In genomic region chr7:24812313-24812945, GRCh38 we compare ENCODE assay signal across 8 cellular contexts. TPM values are rescaled to one million over a fixed set of nuclear protein-coding genes. Genes with fewer than 3 reads are reported as not detected.
DNase-seq lines count a peak whose midpoint lies in the region; ATAC-seq and TF ChIP-seq lines count a peak whose summit lies in the region.

No MANE protein-coding gene starts in this region.

- ATAC-seq in right lobe of liver (peak; percentile 93 to 99 (median 98)), HG03097 (IDR thresholded peaks at IDR 0.05; ENCODE audit: low FRiP score, unreplicated experiment) (no peak)

- H3K36me3 ChIP-seq in right lobe of liver, result no peaks in the 10 kb centered on the region

- H3K27ac ChIP-seq in VCaP (no peak overlapping the region), right lobe of liver (no peak overlapping the region)

- H3K4me1 ChIP-seq in right lobe of liver, result no peaks in the 10 kb centered on the region

- H3K9me3 ChIP-seq in right lobe of liver, result no peaks in the 10 kb centered on the region

- H3K27me3 ChIP-seq in right lobe of liver, result no peaks in the 10 kb centered on the region

- DNase-seq in stimulated activated CD4-positive, alpha-beta T cell treated with anti-CD3 and anti-CD28 coated beads, Interleukin-12 subunit alpha, Interleukin-12 subunit beta, amount 100 ng/mL, for 4 hours, result peak; percentile 43
- no peak for DNase-seq in stimulated activated CD4-positive, alpha-beta T cell treated with anti-CD3 and anti-CD28 coated beads, Interleukin-1b, Interleukin-23, amount 100 ng/mL, for 48 hours
- DNase-seq in M059J (ENCODE audit: low read depth) (peak; percentile 55), choroid plexus epithelial cell (ENCODE audit: low read depth) (peak; percentile 58), right lobe of liver (peak; percentile 51 to 63 (median 60)), superior temporal gyrus (ENCODE audit: extremely low spot score) (peak; percentile 80)

- intact Hi-C loops in right lobe of liver (cut with DNase I), result loop anchor here in 1 of 2 donors (10.0 kb wide), 1 partner anchor 262 kb away; no protein-coding TSS in a partner anchor

- H3K4me3 ChIP-seq in choroid plexus epithelial cell (ENCODE audit: low read depth, low read length) (no peak overlapping the region), right lobe of liver (no peak overlapping the region)

- TF ChIP-seq CTCF in VCaP (conservative IDR thresholded peaks at IDR 0.05) (peak; percentile 89), choroid plexus epithelial cell (conservative IDR thresholded peaks at IDR 0.05; ENCODE audit: low read depth, low read length) (peak; percentile 89), right lobe of liver (IDR thresholded peaks at IDR 0.05) (peak; percentile 80 to 93 (median 92))

- 56% methylated on average over 4 of the region's 4 CpGs for WGBS in right lobe of liver (ENCODE audit: insufficient coverage, low coverage, low lambda C conversion rate, missing lambda C conversion rate)

- no peak for TF ChIP-seq POLR2A in right lobe of liver (IDR thresholded peaks at IDR 0.05)

RNA-seq across cellular contexts. Expression of gene GSDME, which starts 55.2 kb away (rescaled TPM):
- total RNA-seq in M059J (2014; rRNA removed; shearing (Covaris generic)), result 17.4 and 24.8 TPM in 2 replicates
- 10 to 100 TPM in 1 of 6 experiments, 1 to 10 TPM in 5; 3.1 to 10.2 (median 5.8) TPM for total RNA-seq in right lobe of liver
